ENCODE assay signal across 10 cellular contexts in genomic region chr15:52101542-52102340, GRCh38. TPM values are rescaled to one million over a fixed set of nuclear protein-coding genes. Genes with fewer than 3 reads are reported as not detected.
DNase-seq lines count a peak whose midpoint lies in the region; ATAC-seq and TF ChIP-seq lines count a peak whose summit lies in the region.
"Had no signal": no experiment of that assay in that cellular context is flagged by ENCODE, and none has a peak within 500 bp of the region (broad histone marks: within the 10 kb centered on the region; RNA-seq: fewer than 3 reads in every experiment).

No MANE protein-coding gene starts in this region.

- peaks cover 34% of the 10 kb centered on the region for H3K4me1 Mint-ChIP-seq in stimulated activated memory B cell treated with anti-CD40 and anti-IgM and Interleukin-4, amounts not matched to agents 10 μg/mL and 1 μg/mL and 100 μg/mL, for 72 hours

- no peak overlapping the region for H3K4me3 ChIP-seq in OCI-LY7 (ENCODE audit: low read depth, low read length, poor library complexity, severe bottlenecking)

- TF ChIP-seq CTCF in OCI-LY7 (conservative IDR thresholded peaks at IDR 0.05; ENCODE audit: low read length) = no peak

- intact Hi-C loops in OCI-LY7 (cut with micrococcal nuclease; ENCODE audit: unreplicated experiment) = no loop called here

- no peaks in the 10 kb centered on the region for H3K9me2 ChIP-seq in OCI-LY7 (ENCODE audit: insufficient read depth, low read length)

- no peaks in the 10 kb centered on the region for H3K36me3 ChIP-seq in OCI-LY7 (ENCODE audit: insufficient read depth, low read length)

- peaks cover 3% of the 10 kb centered on the region for H3K9me3 Mint-ChIP-seq in stimulated activated memory B cell treated with anti-CD40 and anti-IgM and Interleukin-4, amounts not matched to agents 10 μg/mL and 1 μg/mL and 100 μg/mL, for 72 hours

- H3K79me2 ChIP-seq in OCI-LY7 (ENCODE audit: insufficient read depth, low read depth, low read length) = no peaks in the 10 kb centered on the region

- POLR2A ChIA-PET in OCI-LY7 (lab: Charles Lee) = interaction anchor here (0.7 kb wide), 2 partner anchors 9 to 177 kb away, joined by 3 read pairs; no protein-coding TSS in a partner anchor

- H3K27ac ChIP-seq in OCI-LY7 (ENCODE audit: low read depth, low read length, poor library complexity, severe bottlenecking) = peak overlapping the region; percentile 17

- no peaks in the 10 kb centered on the region for H3K36me3 Mint-ChIP-seq in stimulated activated memory B cell treated with anti-CD40 and anti-IgM and Interleukin-4, amounts not matched to agents 10 μg/mL and 1 μg/mL and 100 μg/mL, for 72 hours

- H3K4me1 ChIP-seq in OCI-LY7 (ENCODE audit: insufficient read depth, low read length, poor library complexity, severe bottlenecking) = peaks cover 35% of the 10 kb centered on the region

- H2AFZ ChIP-seq in OCI-LY7 (ENCODE audit: low read length) = no peak overlapping the region; the same call in 1 of the 2 replicates

- DNase-seq in OCI-LY7 (ENCODE audit: low spot score) (peak; percentile 79), NCI-H345 treated with DMSO at 0.1 percent for 48 hours (lab: John Stamatoyannopoulos, UW; ENCODE audit: unreplicated experiment) (no peak), putamen (ENCODE audit: low spot score) (no peak)
- DNase-seq: DMS 273 treated with DMSO at 0.1 percent for 48 hours, NCI-H1048, NCI-H774 had no signal

- H3K4me3 Mint-ChIP-seq in stimulated activated memory B cell treated with anti-CD40 and anti-IgM and Interleukin-4, amounts not matched to agents 10 μg/mL and 1 μg/mL and 100 μg/mL, for 72 hours = peak overlapping the region; percentile 21

- H3K27ac Mint-ChIP-seq in stimulated activated memory B cell treated with anti-CD40 and anti-IgM and Interleukin-4, amounts not matched to agents 10 μg/mL and 1 μg/mL and 100 μg/mL, for 72 hours = peak overlapping the region; percentile 61

- H3K9me3 ChIP-seq in OCI-LY7 (ENCODE audit: low read length) = no peaks in the 10 kb centered on the region

- peak; percentile 27 for ATAC-seq in GM18907 (IDR thresholded peaks at IDR 0.05; ENCODE audit: unreplicated experiment)
- peak; percentile 37 for ATAC-seq in HG02884 (IDR thresholded peaks at IDR 0.05; ENCODE audit: unreplicated experiment)
- ATAC-seq in stimulated activated memory B cell treated with anti-CD40 and anti-IgM and Interleukin-4, amounts not matched to agents 10 μg/mL and 1 μg/mL and 100 μg/mL, for 72 hours = peak; percentile 75
- no peak for ATAC-seq in HG03025 (IDR thresholded peaks at IDR 0.05; ENCODE audit: low FRiP score, unreplicated experiment)

- H4K20me1 ChIP-seq in OCI-LY7 (ENCODE audit: insufficient read depth, low read length) = no peaks in the 10 kb centered on the region

- no TSS peak for BruUV-seq in OCI-LY7 (replicated peaks; lab: Mats Ljungman, UMichigan)

- CTCF ChIA-PET in OCI-LY7 (lab: Charles Lee; ENCODE audit: unreplicated experiment) = no interaction called here

- peak overlapping the region; percentile 45 for H3K4me2 ChIP-seq in OCI-LY7 (ENCODE audit: low read length)

- no peaks in the 10 kb centered on the region for H3K27me3 Mint-ChIP-seq in stimulated activated memory B cell treated with anti-CD40 and anti-IgM and Interleukin-4, amounts not matched to agents 10 μg/mL and 1 μg/mL and 100 μg/mL, for 72 hours

RNA-seq across cellular contexts. Expression of gene BCL2L10, which starts 10.8 kb away (rescaled TPM):
- not detected in 2 replicates for total RNA-seq in OCI-LY7 (2014; rRNA removed; shearing (Covaris generic))
- not detected in 2 replicates for total RNA-seq in OCI-LY7 (2022)
